8 cellular contexts compared by ENCODE assay signal in the genomic region with DNA sequence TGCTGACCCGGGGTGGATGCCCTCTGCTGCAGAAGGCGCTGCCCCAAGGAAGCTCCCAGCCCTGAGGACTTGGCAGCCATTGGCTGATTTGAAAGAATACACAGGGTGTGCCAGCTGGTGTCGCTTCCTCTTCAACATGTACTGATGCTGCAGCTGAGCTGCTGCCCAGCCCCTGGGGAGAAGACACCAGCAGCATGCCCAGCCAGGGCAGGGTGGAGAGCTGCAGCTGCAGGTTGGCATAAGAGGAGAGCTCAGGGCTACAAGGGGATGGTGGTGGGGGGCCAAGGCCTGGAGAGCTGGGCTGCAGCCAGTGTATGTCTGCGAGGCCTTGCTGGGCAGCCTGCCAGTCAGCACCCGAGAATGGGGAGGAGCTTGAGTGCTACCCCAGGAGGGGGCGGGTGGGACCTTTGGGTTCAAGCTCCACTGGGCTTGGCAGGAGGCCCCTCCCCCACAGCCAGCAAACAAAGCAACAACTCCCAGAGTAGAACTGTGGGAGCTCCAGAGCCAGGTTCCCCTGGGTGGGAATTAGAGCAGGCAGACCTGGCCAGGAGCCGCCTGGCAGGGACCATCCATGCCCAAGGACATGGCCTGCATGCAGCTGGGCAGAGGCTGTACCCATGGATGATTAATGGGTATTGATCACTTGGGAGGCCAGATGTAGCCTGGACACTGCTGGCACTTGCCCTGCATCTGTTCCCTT. TPM values are rescaled to one million over a fixed set of nuclear protein-coding genes. Genes with fewer than 3 reads are reported as not detected.
DNase-seq lines count a peak whose midpoint lies in the region; ATAC-seq and TF ChIP-seq lines count a peak whose summit lies in the region.

No MANE protein-coding gene starts in this region.

- H3K9me3 ChIP-seq in RWPE2 (ENCODE audit: severe bottlenecking): no peaks in the 10 kb centered on the region

- peak overlapping the region; percentile 43 to 98 (median 91) for H3K27ac Mint-ChIP-seq in brain

- no peaks in the 10 kb centered on the region for H3K27me3 ChIP-seq in RWPE2 (ENCODE audit: insufficient read depth, poor library complexity, severe bottlenecking)

- H3K4me3 Mint-ChIP-seq in brain: peak overlapping the region in 2 of 5 experiments; percentile 9 to 45

- ATAC-seq in GM21423 (IDR thresholded peaks at IDR 0.05; ENCODE audit: unreplicated experiment): peak; percentile 59
- ATAC-seq in RWPE2 (ENCODE audit: low read depth): peak; percentile 38
- ATAC-seq in left lobe of liver: peak; percentile 88
- no peak for ATAC-seq in HG03439 (IDR thresholded peaks at IDR 0.05; ENCODE audit: unreplicated experiment)

- peak overlapping the region; percentile 91 for H3K27ac ChIP-seq in RWPE2 (ENCODE audit: poor library complexity, severe bottlenecking)
- H3K27ac ChIP-seq in substantia nigra (ENCODE audit: low read depth, low read length, poor library complexity, severe bottlenecking): peak overlapping the region; percentile 91

- DNase-seq in DMS79 treated with DMSO at 0.1 percent for 48 hours (lab: John Stamatoyannopoulos, UW) (peak; percentile 81), Kasumi-1 (lab: John Stamatoyannopoulos, UW) (peak; percentile 39 to 45), RWPE2 (ENCODE audit: low spot score) (peak; percentile 89), left lobe of liver (ENCODE audit: low spot score) (peak; percentile 99), substantia nigra (lab: John Stamatoyannopoulos, UW) (peak; percentile 34 to 98 (median 84))

- H3K36me3 Mint-ChIP-seq in brain: no peaks in the 10 kb centered on the region

- TF ChIP-seq CTCF in RWPE2 (IDR thresholded peaks at IDR 0.05; ENCODE audit: poor library complexity, severe bottlenecking) (no peak), brain (conservative IDR thresholded peaks at IDR 0.05) (no peak)

- H3K9me3 Mint-ChIP-seq in brain: no peaks in the 10 kb centered on the region

- peaks cover 54% of the 10 kb centered on the region for H3K36me3 ChIP-seq in RWPE2 (ENCODE audit: low read depth)

- H3K4me3 ChIP-seq in RWPE2 (ENCODE audit: severe bottlenecking): no peak overlapping the region

- peaks cover 56% of the 10 kb centered on the region for H3K4me1 ChIP-seq in RWPE2 (ENCODE audit: insufficient read depth, poor library complexity, severe bottlenecking)

- H3K4me1 Mint-ChIP-seq in brain: peaks cover 41% of the 10 kb centered on the region

- no peaks in the 10 kb centered on the region for H3K27me3 Mint-ChIP-seq in brain

RNA-seq across cellular contexts. Expression of gene SEMA4B, which starts 9.2 kb away (rescaled TPM):
- polyA plus RNA-seq in brain (ENCODE audit: insufficient read depth, low read depth, low replicate concordance): 24.1 TPM
- total RNA-seq in left lobe of liver: 23.7 TPM

RNA-seq across cellular contexts. Expression of gene CIB1, which starts 41.8 kb away (rescaled TPM):
- polyA plus RNA-seq in brain (ENCODE audit: insufficient read depth, low read depth, low replicate concordance): 40.0 TPM
- 44.1 TPM for total RNA-seq in left lobe of liver

RNA-seq across cellular contexts. Expression of gene GDPGP1, which starts 42.1 kb away (rescaled TPM):
- polyA plus RNA-seq in brain (ENCODE audit: insufficient read depth, low read depth, low replicate concordance): 0.76 TPM
- 5.6 TPM for total RNA-seq in left lobe of liver

RNA-seq across cellular contexts. Expression of gene TTLL13, which starts 57.4 kb away (rescaled TPM):
- polyA plus RNA-seq in brain (ENCODE audit: insufficient read depth, low read depth, low replicate concordance): not detected
- total RNA-seq in left lobe of liver: 0.15 TPM

Comparison
In these comparisons a context has a peak if more than half of its experiments do, and no peak if none do; other contexts are left out.
1. DNase-seq: peak in every context shown above with its lines; median percentile 99 in left lobe of liver; 89 in RWPE2; 84 in substantia nigra; 81 in DMS79 treated with DMSO at 0.1 percent for 48 hours; 42 in Kasumi-1.